Comparison of ENCODE assay signal across 8 cellular contexts in the genomic region with DNA sequence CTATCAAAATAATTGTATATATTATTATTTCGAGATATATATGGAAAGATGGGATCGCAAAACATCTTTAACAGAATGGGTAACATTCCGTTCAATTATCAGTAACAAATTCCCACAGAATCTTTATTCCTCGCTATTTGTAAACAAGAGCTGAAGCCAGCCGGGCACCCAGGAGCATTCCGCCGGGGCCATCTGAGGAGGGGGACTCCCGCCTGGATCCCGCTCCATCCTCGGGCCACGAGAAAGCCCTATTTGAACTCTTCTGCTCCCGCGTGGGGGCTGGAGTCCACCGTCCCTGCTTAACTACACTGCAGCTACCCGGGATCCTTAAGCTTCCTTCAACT. TPM values are rescaled to one million over a fixed set of nuclear protein-coding genes. Genes with fewer than 3 reads are reported as not detected.
A peak's percentile ranks its signal among the peaks of the same experiment; 100 is the strongest.
DNase-seq lines count a peak whose midpoint lies in the region; ATAC-seq and TF ChIP-seq lines count a peak whose summit lies in the region.

No MANE protein-coding gene starts in this region.

- POLR2A ChIA-PET in CD8-positive, alpha-beta memory T cell (lab: Charles Lee), result no interaction called here

- H3K27ac Mint-ChIP-seq in CD8-positive, alpha-beta memory T cell, result no peak overlapping the region

- no peaks in the 10 kb centered on the region for H3K9me3 Mint-ChIP-seq in CD8-positive, alpha-beta memory T cell

- peak overlapping the region; percentile 92 for H2AFZ ChIP-seq in parathyroid adenoma

- H3K4me2 ChIP-seq in parathyroid adenoma (ENCODE audit: low read length), result peak overlapping the region; percentile 95

- peaks cover 0 to 1% (median 0%) of the 10 kb centered on the region in 3 donors for H3K36me3 Mint-ChIP-seq in CD8-positive, alpha-beta memory T cell

- no peak for TF ChIP-seq CTCF in fibroblast of mammary gland (conservative IDR thresholded peaks at IDR 0.05; ENCODE audit: control insufficient read depth, insufficient read depth, low read depth, low read length)
- no peak for TF ChIP-seq CTCF in parathyroid adenoma (IDR thresholded peaks at IDR 0.05)

- no peaks in the 10 kb centered on the region for H3K9me3 ChIP-seq in CD8-positive, alpha-beta memory T cell (ENCODE audit: low read length)
- H3K9me3 ChIP-seq in SK-N-MC (ENCODE audit: low read depth, low read length), result 0 out of 2 replicates have a peak, but pooled peaks cover 3% of the 10 kb centered on the region
- no peaks in the 10 kb centered on the region for H3K9me3 ChIP-seq in parathyroid adenoma (ENCODE audit: control insufficient read depth, low read length)

- H3K4me3 ChIP-seq in CD8-positive, alpha-beta memory T cell (ENCODE audit: low read length), result peak overlapping the region; percentile 82
- H3K4me3 ChIP-seq in SK-N-MC (peak overlapping the region; percentile 89), fibroblast of mammary gland (ENCODE audit: control insufficient read depth, low read depth, low read length) (peak overlapping the region; percentile 81), parathyroid adenoma (ENCODE audit: low read depth, low read length) (peak overlapping the region; percentile 73)

- no peak overlapping the region for H3K27ac ChIP-seq in CD8-positive, alpha-beta memory T cell (ENCODE audit: low read depth, low read length)
- H3K27ac ChIP-seq in SK-N-MC, result no peak overlapping the region
- no peak overlapping the region for H3K27ac ChIP-seq in parathyroid adenoma

- no peaks in the 10 kb centered on the region for H3K79me2 ChIP-seq in parathyroid adenoma

- H3K4me1 Mint-ChIP-seq in CD8-positive, alpha-beta memory T cell, result peaks cover 14 to 17% (median 16%) of the 10 kb centered on the region in 3 donors

- peak overlapping the region; percentile 49 to 85 (median 63) for H3K4me3 Mint-ChIP-seq in CD8-positive, alpha-beta memory T cell

- H3K27me3 ChIP-seq in CD8-positive, alpha-beta memory T cell (ENCODE audit: insufficient read depth, low read length, poor library complexity, severe bottlenecking), result peaks cover 10% of the 10 kb centered on the region
- no peaks in the 10 kb centered on the region for H3K27me3 ChIP-seq in parathyroid adenoma (ENCODE audit: control insufficient read depth, insufficient read depth, low read length)

- no peak for ATAC-seq in HG03439 (IDR thresholded peaks at IDR 0.05; ENCODE audit: unreplicated experiment)
- no peak for ATAC-seq in HG03520 (IDR thresholded peaks at IDR 0.05; ENCODE audit: unreplicated experiment)

- no peaks in the 10 kb centered on the region for H3K36me3 ChIP-seq in CD8-positive, alpha-beta memory T cell (ENCODE audit: insufficient read depth, low read length)
- H3K36me3 ChIP-seq in SK-N-MC (ENCODE audit: insufficient read depth, low read length) (no peaks in the 10 kb centered on the region), parathyroid adenoma (ENCODE audit: control insufficient read depth, insufficient read depth, low read length) (no peaks in the 10 kb centered on the region)

- DNase-seq in CD8-positive, alpha-beta memory T cell, result no peak
- no peak for DNase-seq in SK-N-MC (ENCODE audit: low read depth, low spot score)
- no peak for DNase-seq in fibroblast of mammary gland (ENCODE audit: low read depth)
- DNase-seq in DMS53 (lab: John Stamatoyannopoulos, UW), result no peak
- DNase-seq in SW 1271 (lab: John Stamatoyannopoulos, UW), result no peak

- H3K4me1 ChIP-seq in CD8-positive, alpha-beta memory T cell (ENCODE audit: insufficient read depth, low read length), result peaks cover 10% of the 10 kb centered on the region
- no peaks in the 10 kb centered on the region for H3K4me1 ChIP-seq in parathyroid adenoma

- peak overlapping the region; percentile 74 for H3K9ac ChIP-seq in SK-N-MC (ENCODE audit: insufficient read length)
- H3K9ac ChIP-seq in parathyroid adenoma, result no peak overlapping the region

- H3K27me3 Mint-ChIP-seq in CD8-positive, alpha-beta memory T cell, result peaks cover 30 to 38% of the 10 kb centered on the region in 2 donors

- CTCF ChIA-PET in CD8-positive, alpha-beta memory T cell (lab: Charles Lee), result no interaction called here

RNA-seq across cellular contexts. Expression of a gene that starts 0.7 kb away (rescaled TPM):
- total RNA-seq in CD8-positive, alpha-beta memory T cell, result under 1 TPM in 1 of 2 experiments, not detected in 1; 0.20 TPM
- polyA plus RNA-seq in CD8-positive, alpha-beta memory T cell, result not detected

RNA-seq across cellular contexts. Expression of a gene that starts 14.5 kb away (rescaled TPM):
- total RNA-seq in CD8-positive, alpha-beta memory T cell, result 10 to 100 TPM; 23.9 to 24.3 TPM
- 17.0 TPM for polyA plus RNA-seq in CD8-positive, alpha-beta memory T cell
